In genomic region chr15:64163662-64164362, GRCh38 we compare ENCODE assay signal across 8 cellular contexts.
A peak's percentile ranks its signal among the peaks of the same experiment; 100 is the strongest.
DNase-seq lines count a peak whose midpoint lies in the region; ATAC-seq and TF ChIP-seq lines count a peak whose summit lies in the region.

No MANE protein-coding gene starts in this region.

- peaks cover 34% of the 10 kb centered on the region for H3K4me1 Mint-ChIP-seq in nephron progenitor cell

- peaks cover 14% of the 10 kb centered on the region for H3K4me1 ChIP-seq in RWPE2 (ENCODE audit: insufficient read depth, poor library complexity, severe bottlenecking)

- no peaks in the 10 kb centered on the region for H3K9me3 Mint-ChIP-seq in nephron progenitor cell

- no peaks in the 10 kb centered on the region for H3K27me3 Mint-ChIP-seq in nephron progenitor cell (ENCODE audit: low read depth, poor library complexity)

- peak overlapping the region; percentile 83 for H3K4me3 Mint-ChIP-seq in nephron progenitor cell

- H3K9me3 ChIP-seq in RWPE2 (ENCODE audit: severe bottlenecking) = no peaks in the 10 kb centered on the region

- peak overlapping the region; percentile 18 for H3K4me3 ChIP-seq in RWPE2 (ENCODE audit: severe bottlenecking)
- peak overlapping the region; percentile 48 for H3K4me3 ChIP-seq in epithelial cell of esophagus (ENCODE audit: low read length)

- H3K27me3 ChIP-seq in RWPE2 (ENCODE audit: insufficient read depth, poor library complexity, severe bottlenecking) = no peaks in the 10 kb centered on the region

- peak; percentile 54 for DNase-seq in CMK (ENCODE audit: low read depth)
- DNase-seq in RWPE2 (ENCODE audit: low spot score) = no peak
- DNase-seq in epithelial cell of esophagus (ENCODE audit: low read depth) = peak; percentile 64
- DNase-seq in nephron progenitor cell = no peak
- DNase-seq in stimulated activated CD4-positive, alpha-beta T cell treated with anti-CD3 and anti-CD28 coated beads, Interleukin-15, amount 100 ng/mL, for 24 hours = no peak
- no peak for DNase-seq in NCI-H345 (lab: John Stamatoyannopoulos, UW)

- H3K27ac Mint-ChIP-seq in nephron progenitor cell = peak overlapping the region; percentile 87

- ATAC-seq in HG02571 (IDR thresholded peaks at IDR 0.05; ENCODE audit: unreplicated experiment) = peak; percentile 2
- no peak for ATAC-seq in RWPE2 (ENCODE audit: low read depth)
- ATAC-seq in HG03460 (IDR thresholded peaks at IDR 0.05; ENCODE audit: unreplicated experiment) = no peak

- no peak for TF ChIP-seq CTCF in RWPE2 (IDR thresholded peaks at IDR 0.05; ENCODE audit: poor library complexity, severe bottlenecking)
- no peak for TF ChIP-seq CTCF in epithelial cell of esophagus (IDR thresholded peaks at IDR 0.05; ENCODE audit: insufficient read depth, low read depth, low read length, missing control alignments)
- no peak for TF ChIP-seq CTCF in nephron progenitor cell (IDR thresholded peaks at IDR 0.05)

- peak overlapping the region; percentile 24 for H3K27ac ChIP-seq in RWPE2 (ENCODE audit: poor library complexity, severe bottlenecking)

- H3K36me3 Mint-ChIP-seq in nephron progenitor cell (ENCODE audit: low read depth) = peaks cover 11% of the 10 kb centered on the region

- H3K36me3 ChIP-seq in RWPE2 (ENCODE audit: low read depth) = peaks cover 35% of the 10 kb centered on the region

Comparison
In these comparisons a context has a peak if more than half of its experiments do, and no peak if none do; other contexts are left out.
1. DNase-seq: peak in CMK (single experiment) and epithelial cell of esophagus (single experiment); none in RWPE2 (single experiment), nephron progenitor cell (single experiment), stimulated activated CD4-positive, alpha-beta T cell treated with anti-CD3 and anti-CD28 coated beads, Interleukin-15, amount 100 ng/mL, for 24 hours (single experiment) and NCI-H345 (single experiment).